In genomic region chr4:80017125-80017854, GRCh38 we compare ENCODE assay signal across 8 cellular contexts. TPM values are rescaled to one million over a fixed set of nuclear protein-coding genes. Genes with fewer than 3 reads are reported as not detected.
DNase-seq lines count a peak whose midpoint lies in the region; ATAC-seq, FAIRE-seq and TF ChIP-seq lines count a peak whose summit lies in the region.

No MANE protein-coding gene starts in this region.

- H3K4me1 ChIP-seq in BLaER1 (peaks cover 17% of the 10 kb centered on the region), PC-3 (ENCODE audit: insufficient read depth, low read length) (peaks cover 47% of the 10 kb centered on the region)

- TF ChIP-seq CTCF in PC-3 (conservative IDR thresholded peaks at IDR 0.05; ENCODE audit: low read depth, low read length) (no peak), fibroblast of the aortic adventitia (IDR thresholded peaks at IDR 0.05; ENCODE audit: insufficient read depth, low read length) (no peak)

- H3K9me2 ChIP-seq in PC-3 (replicated peaks; ENCODE audit: low read length): no peaks in the 10 kb centered on the region

- H3K36me3 ChIP-seq in BLaER1: no peaks in the 10 kb centered on the region
- peaks cover 28% of the 10 kb centered on the region for H3K36me3 ChIP-seq in PC-3 (ENCODE audit: low read depth, low read length)

- H3K27ac ChIP-seq in BLaER1 (no peak overlapping the region), PC-3 (ENCODE audit: low read length) (peak overlapping the region; percentile 96)

- H2AFZ ChIP-seq in PC-3 (ENCODE audit: low read length): no peak overlapping the region

- intact Hi-C loops in PC-3 (cut with micrococcal nuclease): no loop called here

- TF ChIP-seq POLR2A in H54 (IDR thresholded peaks at IDR 0.05; ENCODE audit: low read depth, low read length): no peak

- peak; percentile 88 for FAIRE-seq in H54 (lab: Jason Lieb, UNC)

- no peaks in the 10 kb centered on the region for H4K20me1 ChIP-seq in BLaER1
- H4K20me1 ChIP-seq in PC-3 (ENCODE audit: low read length): no peaks in the 10 kb centered on the region

- H3K27me3 ChIP-seq in BLaER1 (no peaks in the 10 kb centered on the region), PC-3 (ENCODE audit: low read length) (no peaks in the 10 kb centered on the region)

- CTCF ChIA-PET in PC-3 (lab: Charles Lee): interaction anchor here (0.6 kb wide), 1 partner anchor 183 kb away, joined by 3 read pairs; no protein-coding TSS in a partner anchor

- no peak overlapping the region for H3K9ac ChIP-seq in BLaER1
- peak overlapping the region; percentile 66 for H3K9ac ChIP-seq in PC-3 (ENCODE audit: low read length)

- peaks cover 8% of the 10 kb centered on the region; the same call in 1 of the 2 replicates for H3K79me2 ChIP-seq in PC-3 (ENCODE audit: low read length)

- peaks cover 11% of the 10 kb centered on the region for H3F3A ChIP-seq in PC-3 (ENCODE audit: low read length, unreplicated experiment)

- no peak overlapping the region for H3K4me3 ChIP-seq in BLaER1
- H3K4me3 ChIP-seq in PC-3 (ENCODE audit: low read length): 0 out of 2 replicates have a peak overlapping the region, but pooled peaks have one; percentile 39
- H3K4me3 ChIP-seq in fibroblast of the aortic adventitia (ENCODE audit: low read depth, low read length): no peak overlapping the region

- POLR2A ChIA-PET in PC-3 (lab: Charles Lee; ENCODE audit: unreplicated experiment): interaction anchor here (0.5 kb wide), 1 partner anchor 315 kb away, joined by 6 read pairs; no protein-coding TSS in a partner anchor

- ATAC-seq in PC-3 (peak; percentile 85), GM18873 (IDR thresholded peaks at IDR 0.05; ENCODE audit: low FRiP score, unreplicated experiment) (no peak)

- DNase-seq in H54 (ENCODE audit: insufficient read length, low spot score) (peak; percentile 2), PC-3 (peak; percentile 91), fibroblast of the aortic adventitia (ENCODE audit: low read depth) (peak; percentile 83), midbrain (lab: John Stamatoyannopoulos, UW) (no peak), amniotic stem cell (lab: John Stamatoyannopoulos, UW) (no peak), inferior parietal cortex (ENCODE audit: extremely low spot score) (no peak)

- BruUV-seq in PC-3 (replicated peaks; lab: Mats Ljungman, UMichigan): TSS peak; percentile 3

- H3K4me2 ChIP-seq in BLaER1: peak overlapping the region; percentile 52
- peak overlapping the region; percentile 72 for H3K4me2 ChIP-seq in PC-3 (ENCODE audit: low read length)

- no peaks in the 10 kb centered on the region for H3K9me3 ChIP-seq in BLaER1
- no peaks in the 10 kb centered on the region for H3K9me3 ChIP-seq in PC-3 (ENCODE audit: low read length)

RNA-seq across cellular contexts. Expression of gene ANTXR2, which starts 55.7 kb away (rescaled TPM):
- total RNA-seq in PC-3 (2014; rRNA removed) (43.9 and 56.3 TPM in 2 replicates), fibroblast of the aortic adventitia (ENCODE audit: low replicate concordance) (183 and 271 TPM in 2 replicates)

Comparison
In these comparisons a context has a peak if more than half of its experiments do, and no peak if none do; other contexts are left out.
1. DNase-seq: peak in H54 (single experiment), PC-3 (single experiment) and fibroblast of the aortic adventitia (single experiment); none in midbrain (single experiment), amniotic stem cell (single experiment) and inferior parietal cortex (single experiment).